1 cellular context compared by ENCODE assay signal in genomic region chr7:26189000-26189539, GRCh38.
TF ChIP-seq lines count a peak whose summit lies in the region.

No MANE protein-coding gene starts in this region.

TF ChIP-seq in HepG2, 621 proteins besides CTCF, POLR2A, EP300 and RAD21 (continued from another document):
- no peak for TF ChIP-seq TFE3 (CRISPR knock-in tag; IDR thresholded peaks at IDR 0.05)
- TF ChIP-seq TMF1 (CRISPR knock-in tag; IDR thresholded peaks at IDR 0.05; ENCODE audit: low read depth), result no peak
- no peak for TF ChIP-seq ATM (IDR thresholded peaks at IDR 0.05; ENCODE audit: borderline replicate concordance)
- TF ChIP-seq AGO2 (optimal IDR thresholded peaks at IDR 0.05; ENCODE audit: low read depth, low read length), result peak; percentile 73
- TF ChIP-seq ZNF235 (CRISPR knock-in tag; IDR thresholded peaks at IDR 0.05; ENCODE audit: borderline replicate concordance), result no peak
- no peak for TF ChIP-seq ZKSCAN1 (IDR thresholded peaks at IDR 0.05; ENCODE audit: low read length)
- TF ChIP-seq SP140L (CRISPR knock-in tag; IDR thresholded peaks at IDR 0.05; ENCODE audit: borderline replicate concordance), result no peak
- no peak for TF ChIP-seq TERF1 (CRISPR knock-in tag; IDR thresholded peaks at IDR 0.05)
- TF ChIP-seq PATZ1 (CRISPR knock-in tag; IDR thresholded peaks at IDR 0.05), result no peak
- TF ChIP-seq MTF1 (CRISPR knock-in tag; IDR thresholded peaks at IDR 0.05), result no peak
